ENCODE assay signal across 2 cellular contexts in the genomic region with DNA sequence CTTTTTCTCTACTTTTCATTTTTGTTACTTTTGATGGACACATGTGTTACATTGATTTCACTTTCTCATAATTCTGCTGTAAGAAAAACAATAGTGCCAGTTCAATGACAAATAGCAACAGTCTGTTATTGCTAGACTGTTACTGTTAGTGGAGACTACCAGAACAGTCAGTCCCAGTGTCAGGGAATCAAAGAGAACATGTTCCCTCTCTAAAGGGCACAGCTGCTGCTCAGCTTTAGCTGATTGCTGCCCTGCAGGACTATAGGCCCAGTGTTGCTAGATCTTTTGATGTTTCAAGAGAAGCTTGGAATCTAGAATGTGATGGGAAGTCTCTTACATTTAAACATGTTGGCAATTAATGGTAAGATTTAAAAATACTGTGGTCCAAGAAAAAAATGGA.
TF ChIP-seq lines count a peak whose summit lies in the region.

No MANE protein-coding gene starts in this region.

TF ChIP-seq in liver, 16 proteins besides CTCF, POLR2A, EP300 and RAD21:
- TF ChIP-seq HNF4A (conservative IDR thresholded peaks at IDR 0.05) (no peak), GABPA (IDR thresholded peaks at IDR 0.05 in 1 of 2, conservative IDR thresholded peaks at IDR 0.05 in 1 of 2) (no peak), SP1 (IDR thresholded peaks at IDR 0.05) (peak; percentile 10), TAF1 (conservative IDR thresholded peaks at IDR 0.05) (no peak), NR2F2 (IDR thresholded peaks at IDR 0.05) (no peak)
- TF ChIP-seq, protein P1, sequence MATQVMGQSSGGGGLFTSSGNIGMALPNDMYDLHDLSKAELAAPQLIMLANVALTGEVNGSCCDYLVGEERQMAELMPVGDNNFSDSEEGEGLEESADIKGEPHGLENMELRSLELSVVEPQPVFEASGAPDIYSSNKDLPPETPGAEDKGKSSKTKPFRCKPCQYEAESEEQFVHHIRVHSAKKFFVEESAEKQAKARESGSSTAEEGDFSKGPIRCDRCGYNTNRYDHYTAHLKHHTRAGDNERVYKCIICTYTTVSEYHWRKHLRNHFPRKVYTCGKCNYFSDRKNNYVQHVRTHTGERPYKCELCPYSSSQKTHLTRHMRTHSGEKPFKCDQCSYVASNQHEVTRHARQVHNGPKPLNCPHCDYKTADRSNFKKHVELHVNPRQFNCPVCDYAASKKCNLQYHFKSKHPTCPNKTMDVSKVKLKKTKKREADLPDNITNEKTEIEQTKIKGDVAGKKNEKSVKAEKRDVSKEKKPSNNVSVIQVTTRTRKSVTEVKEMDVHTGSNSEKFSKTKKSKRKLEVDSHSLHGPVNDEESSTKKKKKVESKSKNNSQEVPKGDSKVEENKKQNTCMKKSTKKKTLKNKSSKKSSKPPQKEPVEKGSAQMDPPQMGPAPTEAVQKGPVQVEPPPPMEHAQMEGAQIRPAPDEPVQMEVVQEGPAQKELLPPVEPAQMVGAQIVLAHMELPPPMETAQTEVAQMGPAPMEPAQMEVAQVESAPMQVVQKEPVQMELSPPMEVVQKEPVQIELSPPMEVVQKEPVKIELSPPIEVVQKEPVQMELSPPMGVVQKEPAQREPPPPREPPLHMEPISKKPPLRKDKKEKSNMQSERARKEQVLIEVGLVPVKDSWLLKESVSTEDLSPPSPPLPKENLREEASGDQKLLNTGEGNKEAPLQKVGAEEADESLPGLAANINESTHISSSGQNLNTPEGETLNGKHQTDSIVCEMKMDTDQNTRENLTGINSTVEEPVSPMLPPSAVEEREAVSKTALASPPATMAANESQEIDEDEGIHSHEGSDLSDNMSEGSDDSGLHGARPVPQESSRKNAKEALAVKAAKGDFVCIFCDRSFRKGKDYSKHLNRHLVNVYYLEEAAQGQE (IDR thresholded peaks at IDR 0.05) = no peak

TF ChIP-seq in HepG2, 621 proteins besides CTCF, POLR2A, EP300 and RAD21:
- no peak for TF ChIP-seq CBX2 (IDR thresholded peaks at IDR 0.05; ENCODE audit: low read depth, low read length)
- TF ChIP-seq CBX2 (CRISPR knock-in tag; IDR thresholded peaks at IDR 0.05; ENCODE audit: low read depth) = no peak
- no peak for TF ChIP-seq ZSCAN20 (CRISPR knock-in tag; IDR thresholded peaks at IDR 0.05; ENCODE audit: borderline replicate concordance)
- TF ChIP-seq, protein P2, sequence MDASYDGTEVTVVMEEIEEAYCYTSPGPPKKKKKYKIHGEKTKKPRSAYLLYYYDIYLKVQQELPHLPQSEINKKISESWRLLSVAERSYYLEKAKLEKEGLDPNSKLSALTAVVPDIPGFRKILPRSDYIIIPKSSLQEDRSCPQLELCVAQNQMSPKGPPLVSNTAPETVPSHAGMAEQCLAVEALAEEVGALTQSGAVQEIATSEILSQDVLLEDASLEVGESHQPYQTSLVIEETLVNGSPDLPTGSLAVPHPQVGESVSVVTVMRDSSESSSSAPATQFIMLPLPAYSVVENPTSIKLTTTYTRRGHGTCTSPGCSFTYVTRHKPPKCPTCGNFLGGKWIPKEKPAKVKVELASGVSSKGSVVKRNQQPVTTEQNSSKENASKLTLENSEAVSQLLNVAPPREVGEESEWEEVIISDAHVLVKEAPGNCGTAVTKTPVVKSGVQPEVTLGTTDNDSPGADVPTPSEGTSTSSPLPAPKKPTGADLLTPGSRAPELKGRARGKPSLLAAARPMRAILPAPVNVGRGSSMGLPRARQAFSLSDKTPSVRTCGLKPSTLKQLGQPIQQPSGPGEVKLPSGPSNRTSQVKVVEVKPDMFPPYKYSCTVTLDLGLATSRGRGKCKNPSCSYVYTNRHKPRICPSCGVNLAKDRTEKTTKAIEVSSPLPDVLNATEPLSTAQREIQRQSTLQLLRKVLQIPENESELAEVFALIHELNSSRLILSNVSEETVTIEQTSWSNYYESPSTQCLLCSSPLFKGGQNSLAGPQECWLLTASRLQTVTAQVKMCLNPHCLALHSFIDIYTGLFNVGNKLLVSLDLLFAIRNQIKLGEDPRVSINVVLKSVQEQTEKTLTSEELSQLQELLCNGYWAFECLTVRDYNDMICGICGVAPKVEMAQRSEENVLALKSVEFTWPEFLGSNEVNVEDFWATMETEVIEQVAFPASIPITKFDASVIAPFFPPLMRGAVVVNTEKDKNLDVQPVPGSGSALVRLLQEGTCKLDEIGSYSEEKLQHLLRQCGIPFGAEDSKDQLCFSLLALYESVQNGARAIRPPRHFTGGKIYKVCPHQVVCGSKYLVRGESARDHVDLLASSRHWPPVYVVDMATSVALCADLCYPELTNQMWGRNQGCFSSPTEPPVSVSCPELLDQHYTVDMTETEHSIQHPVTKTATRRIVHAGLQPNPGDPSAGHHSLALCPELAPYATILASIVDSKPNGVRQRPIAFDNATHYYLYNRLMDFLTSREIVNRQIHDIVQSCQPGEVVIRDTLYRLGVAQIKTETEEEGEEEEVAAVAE (CRISPR knock-in tag; IDR thresholded peaks at IDR 0.05; ENCODE audit: borderline replicate concordance) = no peak
- TF ChIP-seq, protein P3, sequence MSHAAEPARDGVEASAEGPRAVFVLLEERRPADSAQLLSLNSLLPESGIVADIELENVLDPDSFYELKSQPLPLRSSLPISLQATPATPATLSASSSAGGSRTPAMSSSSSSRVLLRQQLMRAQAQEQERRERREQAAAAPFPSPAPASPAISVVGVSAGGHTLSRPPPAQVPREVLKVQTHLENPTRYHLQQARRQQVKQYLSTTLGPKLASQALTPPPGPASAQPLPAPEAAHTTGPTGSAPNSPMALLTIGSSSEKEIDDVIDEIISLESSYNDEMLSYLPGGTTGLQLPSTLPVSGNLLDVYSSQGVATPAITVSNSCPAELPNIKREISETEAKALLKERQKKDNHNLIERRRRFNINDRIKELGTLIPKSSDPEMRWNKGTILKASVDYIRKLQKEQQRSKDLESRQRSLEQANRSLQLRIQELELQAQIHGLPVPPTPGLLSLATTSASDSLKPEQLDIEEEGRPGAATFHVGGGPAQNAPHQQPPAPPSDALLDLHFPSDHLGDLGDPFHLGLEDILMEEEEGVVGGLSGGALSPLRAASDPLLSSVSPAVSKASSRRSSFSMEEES (CRISPR knock-in tag; IDR thresholded peaks at IDR 0.05) = no peak
- TF ChIP-seq KDM3A (CRISPR knock-in tag; IDR thresholded peaks at IDR 0.05; ENCODE audit: low read depth) = no peak
- no peak for TF ChIP-seq ZNF33A (CRISPR knock-in tag; IDR thresholded peaks at IDR 0.05; ENCODE audit: borderline replicate concordance)
- TF ChIP-seq ETV5 (CRISPR knock-in tag; IDR thresholded peaks at IDR 0.05; ENCODE audit: borderline replicate concordance) = no peak
- TF ChIP-seq, protein P4, sequence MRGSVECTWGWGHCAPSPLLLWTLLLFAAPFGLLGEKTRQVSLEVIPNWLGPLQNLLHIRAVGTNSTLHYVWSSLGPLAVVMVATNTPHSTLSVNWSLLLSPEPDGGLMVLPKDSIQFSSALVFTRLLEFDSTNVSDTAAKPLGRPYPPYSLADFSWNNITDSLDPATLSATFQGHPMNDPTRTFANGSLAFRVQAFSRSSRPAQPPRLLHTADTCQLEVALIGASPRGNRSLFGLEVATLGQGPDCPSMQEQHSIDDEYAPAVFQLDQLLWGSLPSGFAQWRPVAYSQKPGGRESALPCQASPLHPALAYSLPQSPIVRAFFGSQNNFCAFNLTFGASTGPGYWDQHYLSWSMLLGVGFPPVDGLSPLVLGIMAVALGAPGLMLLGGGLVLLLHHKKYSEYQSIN (CRISPR knock-in tag; IDR thresholded peaks at IDR 0.05; ENCODE audit: borderline replicate concordance) = no peak
- TF ChIP-seq, protein P5, sequence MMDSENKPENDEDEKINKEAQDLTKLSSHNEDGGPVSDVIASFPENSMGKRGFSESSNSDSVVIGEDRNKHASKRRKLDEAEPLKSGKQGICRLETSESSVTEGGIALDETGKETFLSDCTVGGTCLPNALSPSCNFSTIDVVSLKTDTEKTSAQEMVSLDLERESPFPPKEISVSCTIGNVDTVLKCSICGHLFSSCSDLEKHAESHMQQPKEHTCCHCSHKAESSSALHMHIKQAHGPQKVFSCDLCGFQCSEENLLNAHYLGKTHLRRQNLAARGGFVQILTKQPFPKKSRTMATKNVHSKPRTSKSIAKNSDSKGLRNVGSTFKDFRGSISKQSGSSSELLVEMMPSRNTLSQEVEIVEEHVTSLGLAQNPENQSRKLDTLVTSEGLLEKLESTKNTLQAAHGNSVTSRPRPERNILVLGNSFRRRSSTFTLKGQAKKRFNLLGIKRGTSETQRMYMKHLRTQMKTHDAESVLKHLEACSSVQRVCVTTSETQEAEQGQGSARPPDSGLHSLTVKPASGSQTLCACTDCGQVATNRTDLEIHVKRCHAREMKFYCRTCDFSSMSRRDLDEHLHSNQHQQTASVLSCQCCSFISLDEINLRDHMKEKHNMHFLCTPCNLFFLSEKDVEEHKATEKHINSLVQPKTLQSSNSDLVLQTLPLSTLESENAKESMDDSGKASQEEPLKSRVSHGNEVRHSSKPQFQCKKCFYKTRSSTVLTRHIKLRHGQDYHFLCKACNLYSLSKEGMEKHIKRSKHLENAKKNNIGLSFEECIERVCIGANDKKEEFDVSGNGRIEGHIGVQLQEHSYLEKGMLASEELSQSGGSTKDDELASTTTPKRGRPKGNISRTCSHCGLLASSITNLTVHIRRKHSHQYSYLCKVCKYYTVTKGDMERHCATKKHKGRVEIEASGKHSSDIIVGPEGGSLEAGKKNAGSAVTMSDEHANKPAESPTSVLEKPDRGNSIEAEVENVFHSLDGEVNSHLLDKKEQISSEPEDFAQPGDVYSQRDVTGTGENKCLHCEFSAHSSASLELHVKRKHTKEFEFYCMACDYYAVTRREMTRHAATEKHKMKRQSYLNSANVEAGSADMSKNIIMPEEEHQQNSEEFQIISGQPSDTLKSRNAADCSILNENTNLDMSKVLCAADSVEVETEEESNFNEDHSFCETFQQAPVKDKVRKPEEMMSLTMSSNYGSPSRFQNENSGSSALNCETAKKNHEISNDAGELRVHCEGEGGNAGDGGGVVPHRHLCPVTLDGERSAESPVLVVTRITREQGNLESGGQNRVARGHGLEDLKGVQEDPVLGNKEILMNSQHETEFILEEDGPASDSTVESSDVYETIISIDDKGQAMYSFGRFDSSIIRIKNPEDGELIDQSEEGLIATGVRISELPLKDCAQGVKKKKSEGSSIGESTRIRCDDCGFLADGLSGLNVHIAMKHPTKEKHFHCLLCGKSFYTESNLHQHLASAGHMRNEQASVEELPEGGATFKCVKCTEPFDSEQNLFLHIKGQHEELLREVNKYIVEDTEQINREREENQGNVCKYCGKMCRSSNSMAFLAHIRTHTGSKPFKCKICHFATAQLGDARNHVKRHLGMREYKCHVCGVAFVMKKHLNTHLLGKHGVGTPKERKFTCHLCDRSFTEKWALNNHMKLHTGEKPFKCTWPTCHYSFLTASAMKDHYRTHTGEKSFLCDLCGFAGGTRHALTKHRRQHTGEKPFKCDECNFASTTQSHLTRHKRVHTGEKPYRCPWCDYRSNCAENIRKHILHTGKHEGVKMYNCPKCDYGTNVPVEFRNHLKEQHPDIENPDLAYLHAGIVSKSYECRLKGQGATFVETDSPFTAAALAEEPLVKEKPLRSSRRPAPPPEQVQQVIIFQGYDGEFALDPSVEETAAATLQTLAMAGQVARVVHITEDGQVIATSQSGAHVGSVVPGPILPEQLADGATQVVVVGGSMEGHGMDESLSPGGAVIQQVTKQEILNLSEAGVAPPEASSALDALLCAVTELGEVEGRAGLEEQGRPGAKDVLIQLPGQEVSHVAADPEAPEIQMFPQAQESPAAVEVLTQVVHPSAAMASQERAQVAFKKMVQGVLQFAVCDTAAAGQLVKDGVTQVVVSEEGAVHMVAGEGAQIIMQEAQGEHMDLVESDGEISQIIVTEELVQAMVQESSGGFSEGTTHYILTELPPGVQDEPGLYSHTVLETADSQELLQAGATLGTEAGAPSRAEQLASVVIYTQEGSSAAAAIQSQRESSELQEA (CRISPR knock-in tag; IDR thresholded peaks at IDR 0.05; ENCODE audit: not compliant biosample characterization) = no peak
- no peak for TF ChIP-seq THYN1 (CRISPR knock-in tag; IDR thresholded peaks at IDR 0.05; ENCODE audit: borderline replicate concordance, low read depth)
- TF ChIP-seq HOXA9 (CRISPR knock-in tag; IDR thresholded peaks at IDR 0.05; ENCODE audit: borderline replicate concordance) = no peak
- no peak for TF ChIP-seq ZNF331 (CRISPR knock-in tag; IDR thresholded peaks at IDR 0.05)
- TF ChIP-seq, protein P6, sequence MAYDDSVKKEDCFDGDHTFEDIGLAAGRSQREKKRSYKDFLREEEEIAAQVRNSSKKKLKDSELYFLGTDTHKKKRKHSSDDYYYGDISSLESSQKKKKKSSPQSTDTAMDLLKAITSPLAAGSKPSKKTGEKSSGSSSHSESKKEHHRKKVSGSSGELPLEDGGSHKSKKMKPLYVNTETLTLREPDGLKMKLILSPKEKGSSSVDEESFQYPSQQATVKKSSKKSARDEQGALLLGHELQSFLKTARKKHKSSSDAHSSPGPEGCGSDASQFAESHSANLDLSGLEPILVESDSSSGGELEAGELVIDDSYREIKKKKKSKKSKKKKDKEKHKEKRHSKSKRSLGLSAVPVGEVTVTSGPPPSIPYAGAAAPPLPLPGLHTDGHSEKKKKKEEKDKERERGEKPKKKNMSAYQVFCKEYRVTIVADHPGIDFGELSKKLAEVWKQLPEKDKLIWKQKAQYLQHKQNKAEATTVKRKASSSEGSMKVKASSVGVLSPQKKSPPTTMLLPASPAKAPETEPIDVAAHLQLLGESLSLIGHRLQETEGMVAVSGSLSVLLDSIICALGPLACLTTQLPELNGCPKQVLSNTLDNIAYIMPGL (CRISPR knock-in tag; IDR thresholded peaks at IDR 0.05; ENCODE audit: borderline replicate concordance in 1 of 2, low read depth in 1 of 2) = no peak
- no peak for TF ChIP-seq KDM5B (CRISPR knock-in tag; IDR thresholded peaks at IDR 0.05; ENCODE audit: borderline replicate concordance)
- TF ChIP-seq, protein P7, sequence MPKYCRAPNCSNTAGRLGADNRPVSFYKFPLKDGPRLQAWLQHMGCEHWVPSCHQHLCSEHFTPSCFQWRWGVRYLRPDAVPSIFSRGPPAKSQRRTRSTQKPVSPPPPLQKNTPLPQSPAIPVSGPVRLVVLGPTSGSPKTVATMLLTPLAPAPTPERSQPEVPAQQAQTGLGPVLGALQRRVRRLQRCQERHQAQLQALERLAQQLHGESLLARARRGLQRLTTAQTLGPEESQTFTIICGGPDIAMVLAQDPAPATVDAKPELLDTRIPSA (CRISPR knock-in tag; IDR thresholded peaks at IDR 0.05; ENCODE audit: borderline replicate concordance) = no peak
